ENCODE assay signal across 32 cellular contexts in the genomic region with DNA sequence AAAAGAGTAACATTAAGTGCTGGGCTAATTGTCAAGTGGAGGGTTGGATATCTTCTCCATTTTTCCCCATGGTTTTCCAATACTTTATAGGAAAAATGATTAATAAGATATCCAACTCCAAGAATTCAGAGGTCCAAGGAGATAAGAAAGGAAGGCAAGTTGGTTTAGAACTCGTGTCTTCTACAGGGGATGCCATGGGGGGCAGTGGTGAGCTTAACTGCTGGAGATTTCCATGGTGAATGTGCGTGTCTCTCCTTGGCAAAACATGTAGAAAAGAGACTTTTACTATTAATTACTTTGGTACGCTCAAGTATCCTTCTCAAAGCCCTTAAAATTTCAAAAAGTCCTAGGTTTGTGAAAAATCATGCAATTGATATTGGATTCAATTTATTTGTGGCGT.
"Had no signal": no experiment of that assay in that cellular context is flagged by ENCODE, and none has a peak within 500 bp of the region (broad histone marks: within the 10 kb centered on the region; RNA-seq: fewer than 3 reads in every experiment).

No MANE protein-coding gene starts in this region.

- H3K27me3 Mint-ChIP-seq: activated B cell treated with CpG ODN at 0.5 μM for 24 hours; activated naive CD8-positive, alpha-beta T cell; activated T-helper 17 cell treated with anti-CD3 and anti-CD28 coated beads, Interleukin-2, amount 50 U/mL, for 72 hours; central memory CD8-positive, alpha-beta T cell; dendritic cell treated with granulocyte-macrophage colony-stimulating factor and Interleukin-4, amounts not matched to agents 40 ng/mL and 50 ng/mL, for 4 days; T-helper 17 cell had no signal

- H3K27ac Mint-ChIP-seq: activated B cell treated with CpG ODN at 0.5 μM for 24 hours; activated CD8-positive, alpha-beta T cell treated with anti-CD3 and anti-CD28 coated beads for 36 hours; activated naive CD8-positive, alpha-beta T cell; activated T-helper 17 cell treated with anti-CD3 and anti-CD28 coated beads, Interleukin-2, amount 50 U/mL, for 72 hours; dendritic cell treated with granulocyte-macrophage colony-stimulating factor and Interleukin-4, amounts not matched to agents 40 ng/mL and 50 ng/mL, for 4 days; T-helper 17 cell; T-helper 2 cell treated with Interferon-gamma antibody and Interleukin-4, amounts not matched to agents 5 μg/mL and 100 μg/mL, for 36 hours had no signal

- H3K4me3 ChIP-seq: coronary artery, dorsolateral prefrontal cortex, esophagus muscularis mucosa, gastrocnemius medialis, heart left ventricle had no signal

- DNase-seq: activated B cell treated with CpG ODN at 0.5 μM for 24 hours; activated CD4-positive, alpha-beta T cell treated with anti-CD3 and anti-CD28 coated beads for 48 hours; activated CD4-positive, alpha-beta T cell treated with anti-CD3 and anti-CD28 coated beads, Interleukin-2, amount 50 U/mL, for 1 hour; activated CD4-positive, alpha-beta T cell treated with anti-CD3 and anti-CD28 coated beads, Interleukin-2, amount 50 U/mL, for 48 hours; activated CD8-positive, alpha-beta memory T cell treated with anti-CD3 and anti-CD28 coated beads for 24 hours; activated CD8-positive, alpha-beta T cell treated with anti-CD3 and anti-CD28 coated beads for 36 hours; activated effector memory CD4-positive, alpha-beta T cell treated with Interleukin-2 at 50 U/mL for 16 hours; activated gamma-delta T cell treated with Interleukin-2 at 50 U/mL for 16 hours; activated naive CD4-positive, alpha-beta T cell treated with anti-CD3 and anti-CD28 coated beads, Interleukin-2, amount 50 U/mL, for 16 hours; activated naive CD4-positive, alpha-beta T cell treated with Interleukin-2 at 50 U/mL for 16 hours; activated T-cell treated with anti-CD3 and anti-CD28 coated beads, Interleukin-2, amount 50 U/mL, for 4 hours; amniotic stem cell; anterior cingulate cortex; brain microvascular endothelial cell; dorsolateral prefrontal cortex; effector memory CD4-positive, alpha-beta T cell; erythroblast; foreskin keratinocyte; gastrocnemius medialis; glutamatergic neuron; heart left ventricle; T-helper 17 cell; T1000; WERI-Rb-1 had no signal

- H3K27me3 ChIP-seq: brain microvascular endothelial cell, foreskin keratinocyte, gastrocnemius medialis, heart left ventricle had no signal

- H3K4me3 Mint-ChIP-seq: activated B cell treated with CpG ODN at 0.5 μM for 24 hours; activated CD8-positive, alpha-beta T cell treated with anti-CD3 and anti-CD28 coated beads for 36 hours; activated naive CD8-positive, alpha-beta T cell; activated T-cell treated with anti-CD3 and anti-CD28 coated beads, Interleukin-2, amount 50 U/mL, for 4 hours; activated T-helper 17 cell treated with anti-CD3 and anti-CD28 coated beads, Interleukin-2, amount 50 U/mL, for 72 hours; central memory CD8-positive, alpha-beta T cell; dendritic cell treated with granulocyte-macrophage colony-stimulating factor and Interleukin-4, amounts not matched to agents 40 ng/mL and 50 ng/mL, for 4 days; T-helper 17 cell; T-helper 2 cell treated with Interferon-gamma antibody and Interleukin-4, amounts not matched to agents 5 μg/mL and 100 μg/mL, for 36 hours had no signal

- H3K9me3 ChIP-seq: esophagus muscularis mucosa, gastrocnemius medialis, heart left ventricle had no signal

- H3K4me1 Mint-ChIP-seq: activated B cell treated with CpG ODN at 0.5 μM for 24 hours; activated T-helper 17 cell treated with anti-CD3 and anti-CD28 coated beads, Interleukin-2, amount 50 U/mL, for 72 hours; central memory CD8-positive, alpha-beta T cell; T-helper 17 cell had no signal

- ATAC-seq: activated CD4-positive, CD25-positive, alpha-beta regulatory T cell treated with anti-CD3 and anti-CD28 coated beads, Interleukin-2, amount 50 U/mL, for 24 hours; activated CD8-positive, alpha-beta T cell treated with anti-CD3 and anti-CD28 coated beads for 36 hours; activated T-cell treated with anti-CD3 and anti-CD28 coated beads, Interleukin-2, amount 50 U/mL, for 4 hours; activated T-helper 17 cell treated with anti-CD3 and anti-CD28 coated beads, Interleukin-2, amount 50 U/mL, for 72 hours; foreskin keratinocyte; gastrocnemius medialis; heart left ventricle; T-helper 17 cell had no signal

- H3K27ac ChIP-seq: brain microvascular endothelial cell, coronary artery, dorsolateral prefrontal cortex, esophagus muscularis mucosa, foreskin keratinocyte, gastrocnemius medialis, heart left ventricle, WERI-Rb-1 had no signal

- H3K36me3 Mint-ChIP-seq: activated naive CD8-positive, alpha-beta T cell had no signal

- H3K4me1 ChIP-seq: esophagus muscularis mucosa, foreskin keratinocyte, gastrocnemius medialis, heart left ventricle had no signal

- H3K36me3 ChIP-seq: brain microvascular endothelial cell, esophagus muscularis mucosa, gastrocnemius medialis, heart left ventricle, WERI-Rb-1 had no signal
